In genomic region chr2:4530231-4530630, GRCh38 we compare ENCODE assay signal across 19 cellular contexts.
DNase-seq lines count a peak whose midpoint lies in the region; ATAC-seq, FAIRE-seq and TF ChIP-seq lines count a peak whose summit lies in the region.
"Had no signal": no experiment of that assay in that cellular context is flagged by ENCODE, and none has a peak within 500 bp of the region (broad histone marks: within the 10 kb centered on the region; RNA-seq: fewer than 3 reads in every experiment).

No MANE protein-coding gene starts in this region.

- POLR2A ChIA-PET in HepG2 (lab: Yijun Ruan, JAX) (no interaction called here), HEK293T (lab: Yijun Ruan, JAX) (no interaction called here)

- CTCF ChIA-PET in HepG2 (lab: Yijun Ruan, JAX; ENCODE audit: low intra/inter-chr PET ratio, low total read pairs), result no interaction called here
- CTCF ChIA-PET in HEK293T (lab: Yijun Ruan, JAX), result no interaction called here

- H3K4me3 ChIP-seq in HepG2 (replicated peaks in 1 of 3; ENCODE audit: insufficient read depth in 1 of 3, low read depth in 2 of 3, low read length in 3 of 3) (no peak overlapping the region), right lobe of liver (no peak overlapping the region)
- H3K4me3 ChIP-seq: BLaER1 treated with 17β-estradiol and CSF1 and Interleukin-3, amounts not matched to agents 10 nM and 100 nM had no signal

- TF ChIP-seq CTCF in HepG2 (CRISPR knock-in tag; IDR thresholded peaks at IDR 0.05), result no peak
- no peak for TF ChIP-seq CTCF in right lobe of liver (IDR thresholded peaks at IDR 0.05)

- H3K9me3 ChIP-seq in HepG2 (ENCODE audit: low read length) (peaks cover 85% of the 10 kb centered on the region), right lobe of liver (no peaks in the 10 kb centered on the region)
- H3K9me3 ChIP-seq: BLaER1 treated with 17β-estradiol and CSF1 and Interleukin-3, amounts not matched to agents 10 nM and 100 nM; Caco-2 had no signal

- FAIRE-seq in HepG2 (lab: Jason Lieb, UNC), result no peak
- FAIRE-seq: A204.1, D721Med, G401.6, GM12891 had no signal

- no peaks in the 10 kb centered on the region for H3K27me3 ChIP-seq in HepG2 (ENCODE audit: control insufficient read depth in 1 of 2, insufficient read depth in 2 of 2, low read length in 2 of 2)
- H3K27me3 ChIP-seq in right lobe of liver, result no peaks in the 10 kb centered on the region
- H3K27me3 ChIP-seq: BLaER1 treated with 17β-estradiol and CSF1 and Interleukin-3, amounts not matched to agents 10 nM and 100 nM had no signal

- in situ Hi-C loops in HepG2 (cut with HindIII; ENCODE audit: extremely low pct_ligation_motif_present, low pct_unique_long_range_greater_than_20kb), result no loop called here

- no peak overlapping the region for H3K9ac ChIP-seq in HepG2 (ENCODE audit: insufficient read depth, low read depth, low read length)
- H3K9ac ChIP-seq: BLaER1 treated with 17β-estradiol and CSF1 and Interleukin-3, amounts not matched to agents 10 nM and 100 nM had no signal

- WGBS in HepG2 (ENCODE audit: low lambda C conversion rate), result under 1% methylated on average over 9 of the region's 9 CpGs
- WGBS in right lobe of liver (ENCODE audit: insufficient coverage, low coverage, low lambda C conversion rate, missing lambda C conversion rate), result 29% methylated on average over 9 of the region's 9 CpGs

- no peak overlapping the region for H2AFZ ChIP-seq in HepG2 (ENCODE audit: low read length)

- no TSS peak for BruUV-seq in HepG2 (replicated peaks; lab: Mats Ljungman, UMichigan)

- H4K20me1 ChIP-seq in HepG2 (ENCODE audit: insufficient read depth, low read length), result no peaks in the 10 kb centered on the region
- H4K20me1 ChIP-seq: BLaER1 treated with 17β-estradiol and CSF1 and Interleukin-3, amounts not matched to agents 10 nM and 100 nM had no signal

- TF ChIP-seq EP300 in HepG2 (IDR thresholded peaks at IDR 0.05; ENCODE audit: low read depth in 2 of 2, low read length in 2 of 2) (no peak), HepG2 (CRISPR knock-in tag; IDR thresholded peaks at IDR 0.05; ENCODE audit: borderline replicate concordance) (no peak)

- H3K27ac ChIP-seq in HepG2 (ENCODE audit: extremely low read length, insufficient read depth, low read length) (no peak overlapping the region), right lobe of liver (no peak overlapping the region)
- H3K27ac ChIP-seq: C4-2B had no signal

- no peaks in the 10 kb centered on the region for H3K4me1 ChIP-seq in HepG2 (ENCODE audit: insufficient read depth, low read length)
- no peaks in the 10 kb centered on the region for H3K4me1 ChIP-seq in right lobe of liver
- H3K4me1 ChIP-seq: Caco-2 had no signal

- TF ChIP-seq POLR2A in HepG2 (IDR thresholded peaks at IDR 0.05; ENCODE audit: insufficient read depth in 1 of 2, low read depth in 2 of 2, low read length in 2 of 2), result no peak
- TF ChIP-seq POLR2A in right lobe of liver (IDR thresholded peaks at IDR 0.05), result no peak

- H3K36me3 ChIP-seq in HepG2 (replicated peaks in 1 of 2; ENCODE audit: control insufficient read depth in 1 of 2, insufficient read depth in 2 of 2, low read length in 2 of 2), result no peaks in the 10 kb centered on the region
- no peaks in the 10 kb centered on the region for H3K36me3 ChIP-seq in right lobe of liver
- H3K36me3 ChIP-seq: BLaER1 treated with 17β-estradiol and CSF1 and Interleukin-3, amounts not matched to agents 10 nM and 100 nM had no signal

- intact Hi-C loops in HepG2 (cut with micrococcal nuclease; ENCODE audit: unreplicated experiment) (no loop called here), right lobe of liver (cut with DNase I) (no loop called here)

- no peaks in the 10 kb centered on the region for H3K79me2 ChIP-seq in HepG2 (ENCODE audit: insufficient read depth, low read length)

- no peak for TF ChIP-seq RAD21 in HepG2 (CRISPR knock-in tag; IDR thresholded peaks at IDR 0.05)

- H3K4me2 ChIP-seq in HepG2 (ENCODE audit: low read depth, low read length), result no peak overlapping the region
- H3K4me2 ChIP-seq: BLaER1 treated with 17β-estradiol and CSF1 and Interleukin-3, amounts not matched to agents 10 nM and 100 nM had no signal

- ATAC-seq in HepG2 (no peak), right lobe of liver (no peak), SK-N-SH treated with all-trans-retinoic acid at 6 μM for 48 hours (no peak), GM18870 (IDR thresholded peaks at IDR 0.05; ENCODE audit: unreplicated experiment) (no peak)
- ATAC-seq: CD8-positive, alpha-beta T cell had no signal

- DNase-seq in HepG2 (ENCODE audit: low spot score) (no peak), right lobe of liver (no peak), HEK293T (ENCODE audit: extremely low spot score) (no peak)
- DNase-seq: 8988T; AML-193; Caco-2; Calu3; CD4-positive, alpha-beta T cell; CD8-positive, alpha-beta T cell; DMS79 treated with DMSO at 0.1 percent for 48 hours; GF-D8 had no signal

TF ChIP-seq in HepG2, 621 proteins besides CTCF, POLR2A, EP300 and RAD21 (continues in another document):
- TF ChIP-seq KDM3A (CRISPR knock-in tag; IDR thresholded peaks at IDR 0.05; ENCODE audit: low read depth) (no peak), MNT (IDR thresholded peaks at IDR 0.05) (peak; percentile 56)

TF ChIP-seq in HEK293T, 16 proteins besides CTCF, POLR2A, EP300 and RAD21:
- 0 out of 2 replicates have a peak, but pooled peaks have one; percentile 21 for TF ChIP-seq L3MBTL2 (conservative IDR thresholded peaks at IDR 0.05)
- TF ChIP-seq, protein P1, sequence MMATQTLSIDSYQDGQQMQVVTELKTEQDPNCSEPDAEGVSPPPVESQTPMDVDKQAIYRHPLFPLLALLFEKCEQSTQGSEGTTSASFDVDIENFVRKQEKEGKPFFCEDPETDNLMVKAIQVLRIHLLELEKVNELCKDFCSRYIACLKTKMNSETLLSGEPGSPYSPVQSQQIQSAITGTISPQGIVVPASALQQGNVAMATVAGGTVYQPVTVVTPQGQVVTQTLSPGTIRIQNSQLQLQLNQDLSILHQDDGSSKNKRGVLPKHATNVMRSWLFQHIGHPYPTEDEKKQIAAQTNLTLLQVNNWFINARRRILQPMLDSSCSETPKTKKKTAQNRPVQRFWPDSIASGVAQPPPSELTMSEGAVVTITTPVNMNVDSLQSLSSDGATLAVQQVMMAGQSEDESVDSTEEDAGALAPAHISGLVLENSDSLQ (IDR thresholded peaks at IDR 0.05), result no peak

TF ChIP-seq in SK-N-SH treated with all-trans-retinoic acid at 6 μM for 48 hours, 23 proteins besides CTCF, POLR2A, EP300 and RAD21 (continues in another document):
- no peak for TF ChIP-seq ZNF8 (CRISPR knock-in tag; IDR thresholded peaks at IDR 0.05)
- TF ChIP-seq TCF4 (CRISPR knock-in tag; IDR thresholded peaks at IDR 0.05; ENCODE audit: borderline replicate concordance), result no peak
- TF ChIP-seq ZFP30 (CRISPR knock-in tag; IDR thresholded peaks at IDR 0.05), result no peak
- TF ChIP-seq CSDC2 (CRISPR knock-in tag; IDR thresholded peaks at IDR 0.05), result no peak
- no peak for TF ChIP-seq CREB5 (CRISPR knock-in tag; IDR thresholded peaks at IDR 0.05; ENCODE audit: low read depth)
- TF ChIP-seq TOX (CRISPR knock-in tag; IDR thresholded peaks at IDR 0.05; ENCODE audit: borderline replicate concordance), result no peak
- TF ChIP-seq, protein P2, sequence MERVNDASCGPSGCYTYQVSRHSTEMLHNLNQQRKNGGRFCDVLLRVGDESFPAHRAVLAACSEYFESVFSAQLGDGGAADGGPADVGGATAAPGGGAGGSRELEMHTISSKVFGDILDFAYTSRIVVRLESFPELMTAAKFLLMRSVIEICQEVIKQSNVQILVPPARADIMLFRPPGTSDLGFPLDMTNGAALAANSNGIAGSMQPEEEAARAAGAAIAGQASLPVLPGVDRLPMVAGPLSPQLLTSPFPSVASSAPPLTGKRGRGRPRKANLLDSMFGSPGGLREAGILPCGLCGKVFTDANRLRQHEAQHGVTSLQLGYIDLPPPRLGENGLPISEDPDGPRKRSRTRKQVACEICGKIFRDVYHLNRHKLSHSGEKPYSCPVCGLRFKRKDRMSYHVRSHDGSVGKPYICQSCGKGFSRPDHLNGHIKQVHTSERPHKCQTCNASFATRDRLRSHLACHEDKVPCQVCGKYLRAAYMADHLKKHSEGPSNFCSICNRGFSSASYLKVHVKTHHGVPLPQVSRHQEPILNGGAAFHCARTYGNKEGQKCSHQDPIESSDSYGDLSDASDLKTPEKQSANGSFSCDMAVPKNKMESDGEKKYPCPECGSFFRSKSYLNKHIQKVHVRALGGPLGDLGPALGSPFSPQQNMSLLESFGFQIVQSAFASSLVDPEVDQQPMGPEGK (CRISPR knock-in tag; IDR thresholded peaks at IDR 0.05; ENCODE audit: borderline replicate concordance), result no peak
- TF ChIP-seq ISL1 (CRISPR knock-in tag; IDR thresholded peaks at IDR 0.05), result no peak
- TF ChIP-seq PPARA (CRISPR knock-in tag; IDR thresholded peaks at IDR 0.05; ENCODE audit: borderline replicate concordance), result no peak
- TF ChIP-seq GLIS3 (CRISPR knock-in tag; IDR thresholded peaks at IDR 0.05), result no peak
- TF ChIP-seq BACH2 (CRISPR knock-in tag; IDR thresholded peaks at IDR 0.05; ENCODE audit: borderline replicate concordance), result no peak
- no peak for TF ChIP-seq ZNF70 (CRISPR knock-in tag; IDR thresholded peaks at IDR 0.05)
- TF ChIP-seq RARB (CRISPR knock-in tag; IDR thresholded peaks at IDR 0.05), result no peak
- TF ChIP-seq, protein P3, sequence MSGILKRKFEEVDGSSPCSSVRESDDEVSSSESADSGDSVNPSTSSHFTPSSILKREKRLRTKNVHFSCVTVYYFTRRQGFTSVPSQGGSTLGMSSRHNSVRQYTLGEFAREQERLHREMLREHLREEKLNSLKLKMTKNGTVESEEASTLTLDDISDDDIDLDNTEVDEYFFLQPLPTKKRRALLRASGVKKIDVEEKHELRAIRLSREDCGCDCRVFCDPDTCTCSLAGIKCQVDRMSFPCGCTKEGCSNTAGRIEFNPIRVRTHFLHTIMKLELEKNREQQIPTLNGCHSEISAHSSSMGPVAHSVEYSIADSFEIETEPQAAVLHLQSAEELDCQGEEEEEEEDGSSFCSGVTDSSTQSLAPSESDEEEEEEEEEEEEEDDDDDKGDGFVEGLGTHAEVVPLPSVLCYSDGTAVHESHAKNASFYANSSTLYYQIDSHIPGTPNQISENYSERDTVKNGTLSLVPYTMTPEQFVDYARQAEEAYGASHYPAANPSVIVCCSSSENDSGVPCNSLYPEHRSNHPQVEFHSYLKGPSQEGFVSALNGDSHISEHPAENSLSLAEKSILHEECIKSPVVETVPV (CRISPR knock-in tag; IDR thresholded peaks at IDR 0.05), result no peak
- TF ChIP-seq ZNF565 (CRISPR knock-in tag; conservative IDR thresholded peaks at IDR 0.05; ENCODE audit: low read depth), result no peak
- no peak for TF ChIP-seq OSR1 (CRISPR knock-in tag; IDR thresholded peaks at IDR 0.05)
